In the genomic region with DNA sequence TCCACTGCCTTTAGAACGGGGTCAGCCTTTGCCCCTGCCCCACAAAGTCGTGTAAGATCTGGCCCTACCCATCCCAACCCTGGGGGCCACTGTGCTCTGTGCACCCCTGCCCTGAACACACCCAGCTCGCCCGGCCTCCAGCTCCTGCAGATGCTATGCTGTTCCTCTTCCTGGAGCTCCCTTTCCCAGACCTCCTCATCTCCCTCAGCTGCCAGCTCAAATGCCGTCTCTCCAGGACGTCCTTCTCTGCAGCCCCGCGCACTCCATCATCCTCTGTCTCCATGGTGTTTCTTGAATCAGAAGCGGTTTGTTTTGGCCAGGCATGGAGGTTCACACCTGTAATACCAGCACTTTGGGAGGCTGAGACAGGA, we compare ENCODE assay signal across 29 cellular contexts.
DNase-seq lines count a peak whose midpoint lies in the region; ATAC-seq and TF ChIP-seq lines count a peak whose summit lies in the region.
"Had no signal": no experiment of that assay in that cellular context is flagged by ENCODE, and none has a peak within 500 bp of the region (broad histone marks: within the 10 kb centered on the region; RNA-seq: fewer than 3 reads in every experiment).

No MANE protein-coding gene starts in this region.

- CTCF ChIA-PET in MCF 10A (lab: Yijun Ruan, JAX), result no interaction called here
- CTCF ChIA-PET in mammary epithelial cell (lab: Charles Lee; ENCODE audit: low non-redundant PET), result no interaction called here
- CTCF ChIA-PET in A673 (lab: Charles Lee), result no interaction called here

- H3K4me1 Mint-ChIP-seq in MCF 10A (ENCODE audit: insufficient read depth, unreplicated experiment), result peaks cover 19% of the 10 kb centered on the region
- peaks cover 5 to 13% of the 10 kb centered on the region in 2 donors for H3K4me1 Mint-ChIP-seq in natural killer cell treated with Interleukin-12 subunit alpha and Interleukin-12 subunit beta and Interleukin-15 and Interleukin-18, amount 100 ng/mL, for 72 hours (ENCODE audit: low read depth in 2 of 2)
- H3K4me1 Mint-ChIP-seq in T-helper 2 cell treated with Interferon-gamma antibody and Interleukin-4, amounts not matched to agents 5 μg/mL and 100 μg/mL, for 36 hours (ENCODE audit: low read depth), result peaks cover 6% of the 10 kb centered on the region

- in situ Hi-C loops in mammary epithelial cell (cut with MboI; ENCODE audit: low sequenced_read_pairs in 2 of 2), result no loop called here

- no TSS peak for BruUV-seq in MCF 10A (replicated peaks; lab: Mats Ljungman, UMichigan)
- no TSS peak for BruUV-seq in mammary epithelial cell (replicated peaks; lab: Mats Ljungman, UMichigan)
- no TSS peak for BruUV-seq in A673 (replicated peaks; lab: Mats Ljungman, UMichigan)

- H3K27me3 ChIP-seq in mammary epithelial cell (ENCODE audit: insufficient read depth, low read length) (no peaks in the 10 kb centered on the region), body of pancreas (no peaks in the 10 kb centered on the region), aorta (ENCODE audit: control insufficient read depth in 1 of 2, insufficient read depth in 2 of 2, low read length in 1 of 2) (no peaks in the 10 kb centered on the region), A673 (replicated peaks; ENCODE audit: insufficient read depth, low read depth, low read length, poor library complexity) (no peaks in the 10 kb centered on the region)
- H3K27me3 ChIP-seq: esophagus muscularis mucosa, gastroesophageal sphincter, uterus had no signal

- POLR2A ChIA-PET in MCF 10A (lab: Yijun Ruan, JAX) (no interaction called here), A673 (lab: Charles Lee; ENCODE audit: low non-redundant PET) (no interaction called here)

- no peak for DNase-seq in MCF 10A (ENCODE audit: unreplicated experiment)
- DNase-seq in mammary epithelial cell, result no peak
- peak in 1 of 4 donors; percentile 15 for DNase-seq in body of pancreas
- peak; percentile 48 for DNase-seq in natural killer cell treated with Interleukin-12 subunit alpha and Interleukin-12 subunit beta and Interleukin-15 and Interleukin-18, amount 100 ng/mL, for 72 hours (ENCODE audit: low spot score)
- DNase-seq in aorta, result peak; percentile 36 to 71
- DNase-seq in A673 (ENCODE audit: low spot score), result no peak
- no peak for DNase-seq in T-helper 2 cell treated with Interferon-gamma antibody and Interleukin-4, amounts not matched to agents 5 μg/mL and 100 μg/mL, for 36 hours (ENCODE audit: low spot score)
- DNase-seq: activated CD4-positive, alpha-beta T cell treated with anti-CD3 and anti-CD28 coated beads for 48 hours; activated gamma-delta T cell; amniotic stem cell; C1 segment of cervical spinal cord; DMS153; effector CD4-positive, alpha-beta T cell; GDM1; HFFc6; mesendoderm; NCI-H2171 treated with DMSO at 0.1 percent for 48 hours; NCI-H69; SHP77 treated with DMSO at 0.1 percent for 48 hours; stimulated activated CD4-positive, alpha-beta T cell treated with anti-CD3 and anti-CD28 coated beads, Interleukin-4, amount 100 ng/mL, for 24 hours; substantia nigra; uterus had no signal

- no peak overlapping the region for H3K4me2 ChIP-seq in mammary epithelial cell (ENCODE audit: insufficient read depth, low read depth, low read length)
- H3K4me2 ChIP-seq: A549 had no signal

- peaks cover 39% of the 10 kb centered on the region for H3K36me3 Mint-ChIP-seq in MCF 10A (ENCODE audit: insufficient read depth, unreplicated experiment)
- no peaks in the 10 kb centered on the region for H3K36me3 Mint-ChIP-seq in natural killer cell treated with Interleukin-12 subunit alpha and Interleukin-12 subunit beta and Interleukin-15 and Interleukin-18, amount 100 ng/mL, for 72 hours
- no peaks in the 10 kb centered on the region for H3K36me3 Mint-ChIP-seq in T-helper 2 cell treated with Interferon-gamma antibody and Interleukin-4, amounts not matched to agents 5 μg/mL and 100 μg/mL, for 36 hours (ENCODE audit: low read depth)
- H3K36me3 Mint-ChIP-seq: activated CD8-positive, alpha-beta memory T cell treated with anti-CD3 and anti-CD28 coated beads, Interleukin-2, amount 10 ng/mL, durations not matched to agents 7 days and 5 days had no signal

- intact Hi-C loops in MCF 10A (cut with micrococcal nuclease), result no loop called here
- intact Hi-C loops in mammary epithelial cell (cut with micrococcal nuclease), result no loop called here
- intact Hi-C loops in body of pancreas (cut with DNase I), result no loop called here
- intact Hi-C loops in aorta (cut with DNase I), result no loop called here
- intact Hi-C loops in A673 (cut with micrococcal nuclease; ENCODE audit: unreplicated experiment), result no loop called here

- H4K20me1 ChIP-seq in mammary epithelial cell (ENCODE audit: insufficient read depth, low read length), result no peaks in the 10 kb centered on the region

- dilution Hi-C loops in mammary epithelial cell (cut with HindIII; ENCODE audit: low sequenced_read_pairs), result no loop called here

- no peak overlapping the region for H2AFZ ChIP-seq in mammary epithelial cell (ENCODE audit: low read depth, low read length)

- H3K4me3 ChIP-seq in mammary epithelial cell (replicated peaks in 1 of 3; ENCODE audit: insufficient read depth in 1 of 3, low read depth in 2 of 3, low read length in 3 of 3) (no peak overlapping the region), body of pancreas (no peak overlapping the region), aorta (ENCODE audit: low read length in 2 of 2) (no peak overlapping the region), A673 (ENCODE audit: low read depth, low read length, poor library complexity, severe bottlenecking) (no peak overlapping the region)
- H3K4me3 ChIP-seq: A549, esophagus muscularis mucosa, gastroesophageal sphincter, uterus had no signal

- no peak overlapping the region for H3K4me3 Mint-ChIP-seq in MCF 10A (ENCODE audit: unreplicated experiment)
- no peak overlapping the region for H3K4me3 Mint-ChIP-seq in natural killer cell treated with Interleukin-12 subunit alpha and Interleukin-12 subunit beta and Interleukin-15 and Interleukin-18, amount 100 ng/mL, for 72 hours
- H3K4me3 Mint-ChIP-seq in T-helper 2 cell treated with Interferon-gamma antibody and Interleukin-4, amounts not matched to agents 5 μg/mL and 100 μg/mL, for 36 hours, result no peak overlapping the region
- H3K4me3 Mint-ChIP-seq: activated CD8-positive, alpha-beta memory T cell treated with anti-CD3 and anti-CD28 coated beads, Interleukin-2, amount 10 ng/mL, durations not matched to agents 7 days and 5 days; HFFc6; neural crest cell had no signal

- TF ChIP-seq POLR2A in body of pancreas (IDR thresholded peaks at IDR 0.05), result no peak

- ATAC-seq in body of pancreas (no peak), aorta (ENCODE audit: low FRiP score) (no peak), HG02938 (IDR thresholded peaks at IDR 0.05; ENCODE audit: unreplicated experiment) (no peak)
- ATAC-seq in natural killer cell treated with Interleukin-12 subunit alpha and Interleukin-12 subunit beta and Interleukin-15 and Interleukin-18, amount 100 ng/mL, for 72 hours, result no peak
- ATAC-seq: A549, gastroesophageal sphincter had no signal

- H3K9me3 Mint-ChIP-seq in MCF 10A (ENCODE audit: unreplicated experiment), result no peaks in the 10 kb centered on the region
- H3K9me3 Mint-ChIP-seq in natural killer cell treated with Interleukin-12 subunit alpha and Interleukin-12 subunit beta and Interleukin-15 and Interleukin-18, amount 100 ng/mL, for 72 hours, result no peaks in the 10 kb centered on the region
- H3K9me3 Mint-ChIP-seq in T-helper 2 cell treated with Interferon-gamma antibody and Interleukin-4, amounts not matched to agents 5 μg/mL and 100 μg/mL, for 36 hours, result no peaks in the 10 kb centered on the region
- H3K9me3 Mint-ChIP-seq: HFFc6, neural crest cell had no signal

- H3K4me1 ChIP-seq in mammary epithelial cell (ENCODE audit: insufficient read depth, low read length) (peaks cover 7% of the 10 kb centered on the region), body of pancreas (peaks cover 74% of the 10 kb centered on the region), aorta (ENCODE audit: control insufficient read depth in 1 of 2, insufficient read depth in 2 of 2, low read length in 2 of 2) (no peaks in the 10 kb centered on the region), A673 (ENCODE audit: insufficient read depth, low read length, poor library complexity, severe bottlenecking) (peaks cover 7% of the 10 kb centered on the region)
- H3K4me1 ChIP-seq: uterus had no signal

- peaks cover 77% of the 10 kb centered on the region for H3K79me2 ChIP-seq in mammary epithelial cell (ENCODE audit: insufficient read depth, low read length)

- H3K27me3 Mint-ChIP-seq in MCF 10A (ENCODE audit: insufficient read depth, unreplicated experiment), result no peaks in the 10 kb centered on the region
- peaks cover 0 to 19% of the 10 kb centered on the region in 2 donors for H3K27me3 Mint-ChIP-seq in natural killer cell treated with Interleukin-12 subunit alpha and Interleukin-12 subunit beta and Interleukin-15 and Interleukin-18, amount 100 ng/mL, for 72 hours
- H3K27me3 Mint-ChIP-seq in T-helper 2 cell treated with Interferon-gamma antibody and Interleukin-4, amounts not matched to agents 5 μg/mL and 100 μg/mL, for 36 hours (ENCODE audit: low read depth), result peaks cover 2% of the 10 kb centered on the region

- no peak overlapping the region for H3K27ac ChIP-seq in mammary epithelial cell (ENCODE audit: insufficient read depth, low read depth, low read length)
- peak overlapping the region; percentile 85 to 99 (median 96) for H3K27ac ChIP-seq in body of pancreas
- H3K27ac ChIP-seq in aorta (ENCODE audit: low read depth in 1 of 2, low read length in 2 of 2), result no peak overlapping the region
- H3K27ac ChIP-seq in A673 (ENCODE audit: low read depth, low read length, poor library complexity, severe bottlenecking), result no peak overlapping the region
- H3K27ac ChIP-seq: A549, esophagus muscularis mucosa, gastroesophageal sphincter, HL-60, uterus had no signal

- 100% methylated on average over 9 of the region's 9 CpGs for WGBS in mammary epithelial cell (ENCODE audit: low coverage, missing lambda C conversion rate)
- WGBS in body of pancreas, 2 donors, result 82 to 84% methylated on average over 9 of the region's 9 CpGs
- WGBS in aorta, 2 donors, result 92 to 96% methylated on average over 9 of the region's 9 CpGs

- peaks cover 15% of the 10 kb centered on the region for H3K36me3 ChIP-seq in mammary epithelial cell (ENCODE audit: insufficient read depth, low read length)
- H3K36me3 ChIP-seq in body of pancreas (replicated peaks in 1 of 2; ENCODE audit: insufficient read depth in 1 of 2, low read depth in 2 of 2), result peaks cover 15 to 17% of the 10 kb centered on the region in 2 donors
- H3K36me3 ChIP-seq in aorta (ENCODE audit: control insufficient read depth in 1 of 2, insufficient read depth in 2 of 2, low read length in 1 of 2), result peaks cover 0 to 6% of the 10 kb centered on the region in 2 donors
- H3K36me3 ChIP-seq in A673 (ENCODE audit: insufficient read depth, low read length, poor library complexity, severe bottlenecking), result peaks cover 14% of the 10 kb centered on the region
- H3K36me3 ChIP-seq: uterus had no signal

- H3K27ac Mint-ChIP-seq in MCF 10A (ENCODE audit: low read depth, unreplicated experiment), result peak overlapping the region; percentile 63
- H3K27ac Mint-ChIP-seq in natural killer cell treated with Interleukin-12 subunit alpha and Interleukin-12 subunit beta and Interleukin-15 and Interleukin-18, amount 100 ng/mL, for 72 hours, result no peak overlapping the region
- no peak overlapping the region for H3K27ac Mint-ChIP-seq in T-helper 2 cell treated with Interferon-gamma antibody and Interleukin-4, amounts not matched to agents 5 μg/mL and 100 μg/mL, for 36 hours
- H3K27ac Mint-ChIP-seq: activated CD8-positive, alpha-beta memory T cell treated with anti-CD3 and anti-CD28 coated beads, Interleukin-2, amount 10 ng/mL, durations not matched to agents 7 days and 5 days; HFFc6 had no signal

- H3K9ac ChIP-seq in mammary epithelial cell (ENCODE audit: insufficient read depth, low read length), result no peak overlapping the region

- no peaks in the 10 kb centered on the region for H3K9me3 ChIP-seq in mammary epithelial cell (replicated peaks; ENCODE audit: insufficient read depth, low read length)
- H3K9me3 ChIP-seq in body of pancreas, result no peaks in the 10 kb centered on the region
- H3K9me3 ChIP-seq in aorta (ENCODE audit: control insufficient read depth, low read length), result no peaks in the 10 kb centered on the region
- no peaks in the 10 kb centered on the region for H3K9me3 ChIP-seq in A673 (ENCODE audit: low read depth, low read length, poor library complexity, severe bottlenecking)
- H3K9me3 ChIP-seq: A549, esophagus muscularis mucosa, gastroesophageal sphincter, uterus had no signal

- TF ChIP-seq CTCF in MCF 10A (IDR thresholded peaks at IDR 0.05; ENCODE audit: unreplicated experiment) (no peak), mammary epithelial cell (conservative IDR thresholded peaks at IDR 0.05 in 1 of 2, IDR thresholded peaks at IDR 0.05 in 1 of 2; ENCODE audit: extremely low read depth in 1 of 2, insufficient read depth in 1 of 2, low read depth in 1 of 2, low read length in 2 of 2) (no peak), body of pancreas (IDR thresholded peaks at IDR 0.05) (no peak), A673 (conservative IDR thresholded peaks at IDR 0.05; ENCODE audit: low read depth, low read length) (no peak)

Comparison
In these comparisons a context has a peak if more than half of its experiments do, and no peak if none do; other contexts are left out.
1. DNase-seq: peak in natural killer cell treated with Interleukin-12 subunit alpha and Interleukin-12 subunit beta and Interleukin-15 and Interleukin-18, amount 100 ng/mL, for 72 hours (single experiment) and aorta (2 of 2); none in MCF 10A (single experiment), mammary epithelial cell (single experiment), A673 (single experiment) and T-helper 2 cell treated with Interferon-gamma antibody and Interleukin-4, amounts not matched to agents 5 μg/mL and 100 μg/mL, for 36 hours (single experiment).
2. H3K27ac ChIP-seq: peak in body of pancreas (4 of 4); none in mammary epithelial cell (single experiment), aorta (0 of 2) and A673 (single experiment).